ENCODE assay signal across 11 cellular contexts in genomic region chr10:103896225-103896624, GRCh38. TPM values are rescaled to one million over a fixed set of nuclear protein-coding genes. Genes with fewer than 3 reads are reported as not detected.
DNase-seq lines count a peak whose midpoint lies in the region; ATAC-seq and TF ChIP-seq lines count a peak whose summit lies in the region.
"Had no signal": no experiment of that assay in that cellular context is flagged by ENCODE, and none has a peak within 500 bp of the region (broad histone marks: within the 10 kb centered on the region; RNA-seq: fewer than 3 reads in every experiment).

No MANE protein-coding gene starts in this region.

- H3K4me3 ChIP-seq in right atrium auricular region (no peak overlapping the region), stomach (no peak overlapping the region), coronary artery (no peak overlapping the region)

- TF ChIP-seq POLR2A in stomach (IDR thresholded peaks at IDR 0.05), result no peak

- peaks cover 39% of the 10 kb centered on the region for H3K36me3 ChIP-seq in right atrium auricular region
- peaks cover 22 to 70% (median 56%) of the 10 kb centered on the region in 4 donors for H3K36me3 ChIP-seq in stomach
- H3K36me3 ChIP-seq: WERI-Rb-1 had no signal

- intact Hi-C loops in stomach (cut with DNase I; ENCODE audit: low total_unique reads), result no loop called here

- H3K9me3 ChIP-seq in right atrium auricular region (no peaks in the 10 kb centered on the region), stomach (no peaks in the 10 kb centered on the region)

- peaks cover 18 to 25% of the 10 kb centered on the region in 2 donors for H3K36me3 Mint-ChIP-seq in activated naive CD4-positive, alpha-beta T cell treated with anti-CD3 and anti-CD28 coated beads, Interleukin-2, amount 50 U/mL, for 72 hours

- H3K27me3 ChIP-seq in right atrium auricular region (no peaks in the 10 kb centered on the region), stomach (no peaks in the 10 kb centered on the region)

- DNase-seq in DMS53 (lab: John Stamatoyannopoulos, UW) (peak; percentile 54), DMS53 treated with DMSO at 0.1 percent for 48 hours (lab: John Stamatoyannopoulos, UW; ENCODE audit: unreplicated experiment) (no peak), right atrium auricular region (ENCODE audit: low spot score) (no peak), stomach (no peak), mesenteric fat pad (ENCODE audit: low spot score) (no peak), coronary artery (ENCODE audit: low spot score) (no peak)
- DNase-seq in activated naive CD4-positive, alpha-beta T cell treated with anti-CD3 and anti-CD28 coated beads, Interleukin-2, amount 50 U/mL, for 72 hours (ENCODE audit: low spot score in 2 of 2), result no peak
- no peak for DNase-seq in effector CD4-positive, alpha-beta T cell
- DNase-seq: islet precursor cell, WERI-Rb-1 had no signal

- TF ChIP-seq EP300 in stomach (IDR thresholded peaks at IDR 0.05), result no peak

- no peaks in the 10 kb centered on the region for H3K9me3 Mint-ChIP-seq in activated naive CD4-positive, alpha-beta T cell treated with anti-CD3 and anti-CD28 coated beads, Interleukin-2, amount 50 U/mL, for 72 hours

- peak overlapping the region; percentile 86 to 94 for H3K27ac Mint-ChIP-seq in activated naive CD4-positive, alpha-beta T cell treated with anti-CD3 and anti-CD28 coated beads, Interleukin-2, amount 50 U/mL, for 72 hours

- WGBS in stomach, 5 donors, result 42 to 55% (median 50%) methylated on average over 5 of the region's 5 CpGs

- H3K27ac ChIP-seq in right atrium auricular region, result peak overlapping the region; percentile 50 to 74
- H3K27ac ChIP-seq in stomach, result peak overlapping the region; percentile 6 to 84 (median 76)
- peak overlapping the region in 1 of 2 donors; percentile 40 for H3K27ac ChIP-seq in coronary artery
- H3K27ac ChIP-seq: 22Rv1 had no signal

- ATAC-seq in activated naive CD4-positive, alpha-beta T cell treated with anti-CD3 and anti-CD28 coated beads, Interleukin-2, amount 50 U/mL, for 72 hours, result no peak

- H3K4me1 ChIP-seq in right atrium auricular region (peaks cover 0 to 26% of the 10 kb centered on the region in 2 donors), stomach (peaks cover 15 to 45% (median 36%) of the 10 kb centered on the region in 4 donors)

- TF ChIP-seq CTCF in right atrium auricular region (IDR thresholded peaks at IDR 0.05) (no peak), stomach (IDR thresholded peaks at IDR 0.05) (no peak), coronary artery (IDR thresholded peaks at IDR 0.05) (no peak)

RNA-seq across cellular contexts. Expression of gene STN1, which starts 21.8 kb away (rescaled TPM):
- 10 to 100 TPM; 38.6 to 54.5 TPM for total RNA-seq in activated naive CD4-positive, alpha-beta T cell treated with anti-CD3 and anti-CD28 coated beads, Interleukin-2, amount 50 U/mL, for 72 hours
- 10 to 100 TPM; 26.8 to 35.3 TPM for total RNA-seq in right atrium auricular region
- 10 to 100 TPM in 2 of 5 donors, 1 to 10 TPM in 2, under 1 TPM in 1; 0.45 to 27.0 (median 7.6) TPM for total RNA-seq in stomach
- polyA plus RNA-seq in stomach, result 10 to 100 TPM; 18.9 to 41.1 (median 24.0) TPM
- total RNA-seq in mesenteric fat pad, result 18.9 TPM

RNA-seq across cellular contexts. Expression of gene SH3PXD2A, which starts 40.8 kb away (rescaled TPM):
- total RNA-seq in activated naive CD4-positive, alpha-beta T cell treated with anti-CD3 and anti-CD28 coated beads, Interleukin-2, amount 50 U/mL, for 72 hours, result 10 to 100 TPM in 1 of 2 donors, 1 to 10 TPM in 1; 8.7 to 13.7 TPM
- total RNA-seq in right atrium auricular region (10 to 100 TPM; 14.6 to 18.2 TPM), stomach (10 to 100 TPM; 15.2 to 51.6 (median 23.2) TPM), mesenteric fat pad (51.3 TPM)
- polyA plus RNA-seq in stomach, result 10 to 100 TPM; 12.8 to 42.6 (median 24.7) TPM
